21 cellular contexts compared by ENCODE assay signal in the genomic region with DNA sequence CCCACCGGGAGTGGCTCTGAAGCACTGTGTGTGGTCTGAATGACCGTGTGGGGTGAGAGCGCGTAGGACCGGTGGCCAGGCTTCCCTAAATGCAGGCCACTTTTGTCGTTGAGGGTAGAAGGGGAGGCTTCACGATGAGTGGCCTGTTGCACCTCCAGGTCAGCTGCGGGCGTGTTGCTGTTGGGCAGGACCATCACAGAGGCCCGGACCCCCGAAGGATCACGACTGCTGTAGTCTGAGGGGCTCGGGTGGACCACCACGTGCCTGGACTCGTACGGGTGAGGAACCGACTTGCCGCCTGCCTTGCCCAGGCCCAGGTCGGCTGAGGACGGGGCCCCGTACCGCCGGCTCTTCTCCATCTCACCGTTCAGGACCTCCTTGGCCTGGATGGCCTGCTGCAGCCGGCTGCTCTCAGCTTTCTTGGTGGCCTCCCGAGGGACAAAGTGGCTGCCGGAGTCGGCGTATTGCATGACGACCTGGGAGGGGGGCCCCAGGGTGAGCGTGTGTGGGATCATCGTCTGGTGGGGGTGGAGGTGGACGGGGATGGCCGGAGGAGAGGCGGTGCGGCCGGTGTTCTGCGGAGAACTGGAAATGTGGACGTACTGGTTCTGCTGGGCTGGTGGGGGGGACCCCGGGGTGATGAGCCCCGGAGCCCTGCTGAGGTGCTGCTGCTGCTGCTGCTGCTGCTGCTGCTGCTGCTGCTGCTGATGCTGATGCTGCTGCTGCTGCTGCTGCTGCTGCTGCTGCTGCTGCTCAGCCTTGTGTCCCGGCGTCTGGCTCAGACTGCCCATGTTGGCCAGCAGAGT.
A peak's percentile ranks its signal among the peaks of the same experiment; 100 is the strongest.
DNase-seq lines count a peak whose midpoint lies in the region; ATAC-seq and TF ChIP-seq lines count a peak whose summit lies in the region.
"Had no signal": no experiment of that assay in that cellular context is flagged by ENCODE, and none has a peak within 500 bp of the region (broad histone marks: within the 10 kb centered on the region; RNA-seq: fewer than 3 reads in every experiment).

No MANE protein-coding gene starts in this region.

- BruUV-seq in HCT116 (replicated peaks; lab: Mats Ljungman, UMichigan), result TSS peak; percentile 14

- peak; percentile 8 for DNase-seq in NK-92 treated with Interleukin-12 subunit alpha and Interleukin-12 subunit beta, amount 100 ng/mL, for 24 hours (lab: John Stamatoyannopoulos, UW)
- DNase-seq in NK-92 (lab: John Stamatoyannopoulos, UW; ENCODE audit: unreplicated experiment) (no peak), HCT116 (ENCODE audit: low read depth, low spot score) (no peak), mesenteric fat pad (ENCODE audit: low spot score) (peak; percentile 82), AG08396 (ENCODE audit: low spot score) (no peak), GM10248 (ENCODE audit: extremely low spot score) (no peak)
- DNase-seq: Calu3; CD8-positive, alpha-beta T cell; DMS79 treated with DMSO at 0.1 percent for 48 hours; GF-D8; GM23248; HCEC 1CT; HFFc6 had no signal

- peaks cover 36% of the 10 kb centered on the region for H3K4me1 Mint-ChIP-seq in stimulated activated memory B cell treated with anti-CD40 and anti-IgM and Interleukin-4, amounts not matched to agents 10 μg/mL and 1 μg/mL and 100 μg/mL, for 72 hours

- intact Hi-C loops in HCT116 (cut with micrococcal nuclease), result no loop called here

- no peak overlapping the region for H3K4me3 ChIP-seq in HCT116 (replicated peaks in 1 of 2; ENCODE audit: low read depth in 1 of 2, low read length in 2 of 2)
- H3K4me3 ChIP-seq: A549, BLaER1, GM12878, GM23248 had no signal

- TF ChIP-seq CTCF in HCT116 (IDR thresholded peaks at IDR 0.05 in 2 of 3, conservative IDR thresholded peaks at IDR 0.05 in 1 of 3; ENCODE audit: borderline replicate concordance in 1 of 3, insufficient read depth in 1 of 3, low read depth in 2 of 3, low read length in 2 of 3), result no peak
- no peak for TF ChIP-seq CTCF in GM10248 (IDR thresholded peaks at IDR 0.05; ENCODE audit: control extremely low read depth, extremely low read depth, low read depth, missing control alignments)

- peaks cover 20 to 41% of the 10 kb centered on the region in 2 experiments for H3K4me1 ChIP-seq in HCT116 (ENCODE audit: control insufficient read depth in 1 of 2, insufficient read depth in 2 of 2, low read length in 2 of 2)

- H2AFZ ChIP-seq in HCT116 (ENCODE audit: low read depth, low read length, poor library complexity, severe bottlenecking), result no peak overlapping the region
- H2AFZ ChIP-seq: GM23248 had no signal

- no peak overlapping the region for H3K27ac ChIP-seq in HCT116 (ENCODE audit: low read depth, low read length)
- H3K27ac ChIP-seq: 22Rv1, A549, BLaER1, GM23248 had no signal

- no peak overlapping the region for H3K4me2 ChIP-seq in HCT116 (ENCODE audit: low read length)
- H3K4me2 ChIP-seq: A549, BLaER1 had no signal

- POLR2A ChIA-PET in HCT116 (lab: Charles Lee), result no interaction called here
- POLR2A ChIA-PET in GM10248 (lab: Yijun Ruan, JAX), result no interaction called here

- H3K9ac ChIP-seq in HCT116 (ENCODE audit: low read length), result no peak overlapping the region
- H3K9ac ChIP-seq: BLaER1, GM23248 had no signal

- H3K27me3 ChIP-seq in HCT116 (ENCODE audit: insufficient read depth, low read length), result no peaks in the 10 kb centered on the region
- H3K27me3 ChIP-seq: BLaER1 had no signal

- peaks cover 68% of the 10 kb centered on the region for H3K36me3 Mint-ChIP-seq in stimulated activated memory B cell treated with anti-CD40 and anti-IgM and Interleukin-4, amounts not matched to agents 10 μg/mL and 1 μg/mL and 100 μg/mL, for 72 hours

- H4K20me1 ChIP-seq in HCT116 (ENCODE audit: insufficient read depth), result no peaks in the 10 kb centered on the region
- H4K20me1 ChIP-seq: BLaER1 had no signal

- H3K36me3 ChIP-seq in HCT116 (ENCODE audit: control insufficient read depth in 1 of 2, insufficient read depth in 2 of 2, low read length in 2 of 2), result no peaks in the 10 kb centered on the region

- no peak overlapping the region for H3K4me3 Mint-ChIP-seq in stimulated activated memory B cell treated with anti-CD40 and anti-IgM and Interleukin-4, amounts not matched to agents 10 μg/mL and 1 μg/mL and 100 μg/mL, for 72 hours
- H3K4me3 Mint-ChIP-seq: CD14-positive monocyte; CD8-positive, alpha-beta T cell; HFFc6; IgD-negative memory B cell had no signal

- CTCF ChIA-PET in HCT116 (lab: Charles Lee), result no interaction called here
- CTCF ChIA-PET in GM10248 (lab: Yijun Ruan, JAX), result interaction anchor here (1.1 kb wide), 1 partner anchor 186 kb away, joined by 3 read pairs; no protein-coding TSS in a partner anchor

- H3K27me3 Mint-ChIP-seq in stimulated activated memory B cell treated with anti-CD40 and anti-IgM and Interleukin-4, amounts not matched to agents 10 μg/mL and 1 μg/mL and 100 μg/mL, for 72 hours, result no peaks in the 10 kb centered on the region
- H3K27me3 Mint-ChIP-seq: IgD-negative memory B cell had no signal

- no peaks in the 10 kb centered on the region for H3K79me2 ChIP-seq in HCT116 (ENCODE audit: insufficient read depth, low read length)

- no peak for ATAC-seq in HCT116
- ATAC-seq in stimulated activated memory B cell treated with anti-CD40 and anti-IgM and Interleukin-4, amounts not matched to agents 10 μg/mL and 1 μg/mL and 100 μg/mL, for 72 hours, result no peak
- ATAC-seq: A549; CD8-positive, alpha-beta T cell; GM12878; HepG2 had no signal

- no peak for TF ChIP-seq POLR2A in HCT116 (IDR thresholded peaks at IDR 0.05; ENCODE audit: borderline replicate concordance, extremely low read depth, insufficient read depth, insufficient read length)

- no peak for TF ChIP-seq RAD21 in HCT116 (IDR thresholded peaks at IDR 0.05; ENCODE audit: low read depth)

- H3K27ac Mint-ChIP-seq in stimulated activated memory B cell treated with anti-CD40 and anti-IgM and Interleukin-4, amounts not matched to agents 10 μg/mL and 1 μg/mL and 100 μg/mL, for 72 hours, result peak overlapping the region; percentile 17
- H3K27ac Mint-ChIP-seq: CD8-positive, alpha-beta T cell; HFFc6 had no signal

- H3K9me3 ChIP-seq in HCT116 (ENCODE audit: control insufficient read depth in 1 of 2, insufficient read depth in 1 of 2, low read depth in 1 of 2, low read length in 2 of 2), result no peaks in the 10 kb centered on the region
- H3K9me3 ChIP-seq: A549 had no signal

- no peaks in the 10 kb centered on the region for H3K9me3 Mint-ChIP-seq in stimulated activated memory B cell treated with anti-CD40 and anti-IgM and Interleukin-4, amounts not matched to agents 10 μg/mL and 1 μg/mL and 100 μg/mL, for 72 hours
- H3K9me3 Mint-ChIP-seq: CD8-positive, alpha-beta T cell; HFFc6 had no signal

- RAD21 ChIA-PET in HCT116 (lab: Charles Lee; ENCODE audit: low non-redundant PET in 1 of 2, low total read pairs in 2 of 2, uncharacterized antibody in 2 of 2, unreplicated experiment in 2 of 2), result no interaction called here

- H3K9me2 ChIP-seq in HCT116 (ENCODE audit: insufficient read depth), result no peaks in the 10 kb centered on the region

TF ChIP-seq in HCT116, 20 proteins besides CTCF, POLR2A, EP300 and RAD21 (continues in another document):
- TF ChIP-seq, protein P1, sequence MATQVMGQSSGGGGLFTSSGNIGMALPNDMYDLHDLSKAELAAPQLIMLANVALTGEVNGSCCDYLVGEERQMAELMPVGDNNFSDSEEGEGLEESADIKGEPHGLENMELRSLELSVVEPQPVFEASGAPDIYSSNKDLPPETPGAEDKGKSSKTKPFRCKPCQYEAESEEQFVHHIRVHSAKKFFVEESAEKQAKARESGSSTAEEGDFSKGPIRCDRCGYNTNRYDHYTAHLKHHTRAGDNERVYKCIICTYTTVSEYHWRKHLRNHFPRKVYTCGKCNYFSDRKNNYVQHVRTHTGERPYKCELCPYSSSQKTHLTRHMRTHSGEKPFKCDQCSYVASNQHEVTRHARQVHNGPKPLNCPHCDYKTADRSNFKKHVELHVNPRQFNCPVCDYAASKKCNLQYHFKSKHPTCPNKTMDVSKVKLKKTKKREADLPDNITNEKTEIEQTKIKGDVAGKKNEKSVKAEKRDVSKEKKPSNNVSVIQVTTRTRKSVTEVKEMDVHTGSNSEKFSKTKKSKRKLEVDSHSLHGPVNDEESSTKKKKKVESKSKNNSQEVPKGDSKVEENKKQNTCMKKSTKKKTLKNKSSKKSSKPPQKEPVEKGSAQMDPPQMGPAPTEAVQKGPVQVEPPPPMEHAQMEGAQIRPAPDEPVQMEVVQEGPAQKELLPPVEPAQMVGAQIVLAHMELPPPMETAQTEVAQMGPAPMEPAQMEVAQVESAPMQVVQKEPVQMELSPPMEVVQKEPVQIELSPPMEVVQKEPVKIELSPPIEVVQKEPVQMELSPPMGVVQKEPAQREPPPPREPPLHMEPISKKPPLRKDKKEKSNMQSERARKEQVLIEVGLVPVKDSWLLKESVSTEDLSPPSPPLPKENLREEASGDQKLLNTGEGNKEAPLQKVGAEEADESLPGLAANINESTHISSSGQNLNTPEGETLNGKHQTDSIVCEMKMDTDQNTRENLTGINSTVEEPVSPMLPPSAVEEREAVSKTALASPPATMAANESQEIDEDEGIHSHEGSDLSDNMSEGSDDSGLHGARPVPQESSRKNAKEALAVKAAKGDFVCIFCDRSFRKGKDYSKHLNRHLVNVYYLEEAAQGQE (IDR thresholded peaks at IDR 0.05; ENCODE audit: low read depth), result no peak
- TF ChIP-seq TCF7L2 (IDR thresholded peaks at IDR 0.05; ENCODE audit: borderline replicate concordance, extremely low read depth, insufficient read depth, insufficient read length) (no peak), ZNF274 (IDR thresholded peaks at IDR 0.05; ENCODE audit: low read depth, low read length) (no peak), ELF1 (IDR thresholded peaks at IDR 0.05; ENCODE audit: borderline replicate concordance, low read depth) (no peak), FOSL1 (IDR thresholded peaks at IDR 0.05; ENCODE audit: low read depth) (no peak), CEBPB (IDR thresholded peaks at IDR 0.05; ENCODE audit: low read depth) (no peak), JUND (IDR thresholded peaks at IDR 0.05) (no peak), MAX (IDR thresholded peaks at IDR 0.05) (no peak), POLR2AphosphoS5 (IDR thresholded peaks at IDR 0.05; ENCODE audit: low read depth, low read length) (no peak), SRF (IDR thresholded peaks at IDR 0.05; ENCODE audit: low read depth) (no peak), SP1 (IDR thresholded peaks at IDR 0.05; ENCODE audit: low read depth) (no peak), ZFX (IDR thresholded peaks at IDR 0.05) (no peak), EGR1 (IDR thresholded peaks at IDR 0.05; ENCODE audit: low read depth) (no peak), EZH2phosphoT487 (IDR thresholded peaks at IDR 0.05; ENCODE audit: borderline replicate concordance) (no peak), YY1 (IDR thresholded peaks at IDR 0.05; ENCODE audit: extremely low read depth, insufficient replicate concordance, low read depth, low read length) (no peak), CBX3 (IDR thresholded peaks at IDR 0.05; ENCODE audit: low read depth) (no peak)

Comparison
In these comparisons a context has a peak if more than half of its experiments do, and no peak if none do; other contexts are left out.
1. DNase-seq: peak in NK-92 treated with Interleukin-12 subunit alpha and Interleukin-12 subunit beta, amount 100 ng/mL, for 24 hours (single experiment) and mesenteric fat pad (single experiment); none in NK-92 (single experiment), HCT116 (single experiment), AG08396 (single experiment) and GM10248 (single experiment).